ENCODE assay signal across 8 cellular contexts in genomic region chrX:119943185-119943988, GRCh38. TPM values are rescaled to one million over a fixed set of nuclear protein-coding genes. Genes with fewer than 3 reads are reported as not detected.
DNase-seq lines count a peak whose midpoint lies in the region; ATAC-seq lines count a peak whose summit lies in the region.

NKAP (minus strand) TSS chrX:119943751; CDS start chrX:119943605, 146 bp downstream.

- peak; percentile 81 for DNase-seq in NCI-H146 (lab: John Stamatoyannopoulos, UW)
- peak; percentile 15 to 84 (median 62) for DNase-seq in amygdala (lab: John Stamatoyannopoulos, UW)
- peak; percentile 80 for DNase-seq in left cardiac atrium
- DNase-seq in posterior vena cava (ENCODE audit: low spot score): peak; percentile 92
- DNase-seq in ureter (ENCODE audit: low spot score): peak; percentile 86

- intact Hi-C loops in T-helper 1 cell treated with Interleukin-12 subunit alpha and Interleukin-12 subunit beta and Interleukin-4 antibody, amounts not matched to agents 30 ng/mL and 1 ng/mL, for 36 hours (cut with micrococcal nuclease): loop anchor here (1.0 to 10.0 kb wide), 13 partner anchors 13 to 1596 kb away; partner anchors contain the start of genes MCTS1, NDUFA1, PGRMC1 and RNF113A
- intact Hi-C loops in left cardiac atrium (cut with DNase I) (no loop called here), posterior vena cava (cut with DNase I) (no loop called here)

- ATAC-seq in GM18498 (IDR thresholded peaks at IDR 0.05; ENCODE audit: unreplicated experiment) (peak; percentile 84), HG02884 (IDR thresholded peaks at IDR 0.05; ENCODE audit: unreplicated experiment) (peak; percentile 76), left cardiac atrium (peak; percentile 95 to 98)

RNA-seq across cellular contexts. Expression of gene NKAP, which starts in this region (rescaled TPM):
- total RNA-seq in T-helper 1 cell treated with Interleukin-12 subunit alpha and Interleukin-12 subunit beta and Interleukin-4 antibody, amounts not matched to agents 30 ng/mL and 1 ng/mL, for 36 hours: 10.5 and 10.6 TPM in 2 replicates
- total RNA-seq in left cardiac atrium (1 to 10 TPM; 4.4 to 6.8 TPM), posterior vena cava (1 to 10 TPM; 5.9 to 8.4 TPM), ureter (8.0 TPM)

Comparison
In these comparisons a context has a peak if more than half of its experiments do, and no peak if none do; other contexts are left out.
1. Peak in every context shown above with its lines: DNase-seq and ATAC-seq.